Comparison of ENCODE assay signal across 8 cellular contexts in the genomic region with DNA sequence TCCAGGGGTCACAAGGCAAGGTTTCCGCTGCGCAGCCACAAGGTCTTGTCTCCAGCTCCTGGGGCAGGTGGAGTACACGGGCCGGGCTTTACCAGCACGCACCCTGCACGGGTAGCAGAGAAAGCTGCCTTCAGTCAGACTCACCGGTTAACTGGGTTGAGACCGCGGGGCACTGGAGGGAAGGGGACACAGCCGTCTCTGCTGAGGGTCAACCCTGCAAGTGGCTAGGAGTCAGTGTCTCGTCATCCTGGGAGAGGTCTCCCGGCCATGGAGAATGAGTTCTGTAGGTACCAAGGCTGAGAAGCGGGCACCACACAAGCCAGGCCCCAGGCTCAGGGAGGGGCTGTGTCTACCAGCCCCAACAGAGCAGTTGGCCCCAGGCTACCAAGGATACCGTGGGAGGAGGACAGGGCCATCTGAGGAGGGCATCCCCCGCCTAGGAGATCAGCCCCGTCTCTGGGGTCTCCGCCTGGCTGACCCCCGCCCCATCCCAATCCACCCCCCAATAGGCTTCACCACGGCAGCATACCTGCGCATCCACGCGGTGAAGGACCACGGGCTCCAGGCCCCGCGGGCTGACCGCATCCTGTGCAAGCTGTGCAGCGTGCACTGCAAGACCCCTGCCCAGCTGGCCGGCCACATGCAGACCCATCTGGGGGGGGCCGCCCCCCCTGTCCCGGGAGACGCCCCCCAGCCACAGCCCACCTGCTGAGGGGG.
DNase-seq lines count a peak whose midpoint lies in the region; ATAC-seq and TF ChIP-seq lines count a peak whose summit lies in the region.

No MANE protein-coding gene starts in this region.

- H3K36me3 ChIP-seq in DND-41 (ENCODE audit: insufficient read depth, low read length) (peaks cover 49% of the 10 kb centered on the region), OCI-LY3 (replicated peaks; ENCODE audit: low read depth, low read length) (peaks cover 39% of the 10 kb centered on the region), parathyroid adenoma (ENCODE audit: control insufficient read depth, insufficient read depth, low read length) (no peaks in the 10 kb centered on the region)

- peak overlapping the region; percentile 94 to 96 for H3K27ac Mint-ChIP-seq in effector memory CD8-positive, alpha-beta T cell

- peaks cover 43 to 52% of the 10 kb centered on the region in 2 donors for H3K4me1 Mint-ChIP-seq in effector memory CD8-positive, alpha-beta T cell (ENCODE audit: low read depth in 2 of 2)

- ATAC-seq in DND-41 (ENCODE audit: insufficient read depth, low read depth) (no peak), GM21528 (IDR thresholded peaks at IDR 0.05; ENCODE audit: low FRiP score, unreplicated experiment) (no peak), GM18907 (IDR thresholded peaks at IDR 0.05; ENCODE audit: unreplicated experiment) (no peak)
- ATAC-seq in effector memory CD8-positive, alpha-beta T cell (replicated peaks) = no peak

- H3K4me3 Mint-ChIP-seq in effector memory CD8-positive, alpha-beta T cell = peak overlapping the region; percentile 83 to 95

- no peak overlapping the region for H2AFZ ChIP-seq in DND-41 (ENCODE audit: low read depth, low read length)
- no peak overlapping the region for H2AFZ ChIP-seq in OCI-LY3 (ENCODE audit: low read depth, low read length)
- H2AFZ ChIP-seq in parathyroid adenoma = no peak overlapping the region

- H3K27ac ChIP-seq in DND-41 (ENCODE audit: low read length) (peak overlapping the region; percentile 99), OCI-LY3 (ENCODE audit: low read length) (no peak overlapping the region), parathyroid adenoma (peak overlapping the region; percentile 82)

- no peaks in the 10 kb centered on the region for H3K9me3 Mint-ChIP-seq in effector memory CD8-positive, alpha-beta T cell

- H3K9ac ChIP-seq in DND-41 (ENCODE audit: low read depth, low read length) = peak overlapping the region; percentile 99
- no peak overlapping the region for H3K9ac ChIP-seq in OCI-LY3 (ENCODE audit: low read length)
- no peak overlapping the region for H3K9ac ChIP-seq in parathyroid adenoma

- no peaks in the 10 kb centered on the region for H3K27me3 Mint-ChIP-seq in effector memory CD8-positive, alpha-beta T cell

- DNase-seq in DND-41 (no peak), HPDE6-E6E7 (ENCODE audit: extremely low spot score) (no peak), SHP77 (lab: John Stamatoyannopoulos, UW) (no peak)
- DNase-seq in effector memory CD8-positive, alpha-beta T cell = no peak

- H3K36me3 Mint-ChIP-seq in effector memory CD8-positive, alpha-beta T cell (ENCODE audit: insufficient read depth) = peaks cover 69% of the 10 kb centered on the region

- no peaks in the 10 kb centered on the region for H3K27me3 ChIP-seq in DND-41 (ENCODE audit: insufficient read depth, low read length, poor library complexity)
- no peaks in the 10 kb centered on the region for H3K27me3 ChIP-seq in OCI-LY3 (ENCODE audit: low read depth, low read length)
- H3K27me3 ChIP-seq in parathyroid adenoma (ENCODE audit: control insufficient read depth, insufficient read depth, low read length) = no peaks in the 10 kb centered on the region

- H3K9me3 ChIP-seq in DND-41 (ENCODE audit: insufficient read depth, low read length, severe bottlenecking) (no peaks in the 10 kb centered on the region), OCI-LY3 (ENCODE audit: insufficient read depth, low read length) (no peaks in the 10 kb centered on the region), parathyroid adenoma (ENCODE audit: control insufficient read depth, low read length) (no peaks in the 10 kb centered on the region)

- no peak for TF ChIP-seq CTCF in DND-41 (IDR thresholded peaks at IDR 0.05; ENCODE audit: borderline replicate concordance, extremely low read depth, low read length, poor library complexity, severe bottlenecking)
- TF ChIP-seq CTCF in OCI-LY3 (IDR thresholded peaks at IDR 0.05; ENCODE audit: low read depth, low read length) = no peak
- no peak for TF ChIP-seq CTCF in parathyroid adenoma (IDR thresholded peaks at IDR 0.05)

- H3K4me1 ChIP-seq in DND-41 (ENCODE audit: insufficient read depth, low read length) = peaks cover 67% of the 10 kb centered on the region
- H3K4me1 ChIP-seq in OCI-LY3 (ENCODE audit: low read length) = peaks cover 55% of the 10 kb centered on the region
- peaks cover 28% of the 10 kb centered on the region for H3K4me1 ChIP-seq in parathyroid adenoma

- H3K4me3 ChIP-seq in DND-41 (ENCODE audit: low read depth in 1 of 2, low read length in 2 of 2) (peak overlapping the region in 1 of 2 experiments; percentile 96; a peak in 2 of 4 replicates), OCI-LY3 (ENCODE audit: low read length) (peak overlapping the region; percentile 84; the same call in 1 of the 2 replicates), parathyroid adenoma (ENCODE audit: low read depth, low read length) (no peak overlapping the region)

- H3K4me2 ChIP-seq in DND-41 (ENCODE audit: insufficient read depth, low read length) (peak overlapping the region; percentile 96), OCI-LY3 (ENCODE audit: low read length) (peak overlapping the region; percentile 97), parathyroid adenoma (ENCODE audit: low read length) (no peak overlapping the region)

- peaks cover 36% of the 10 kb centered on the region for H4K20me1 ChIP-seq in DND-41 (ENCODE audit: insufficient read depth, low read length)
- peaks cover 25% of the 10 kb centered on the region for H4K20me1 ChIP-seq in OCI-LY3 (ENCODE audit: insufficient read depth, low read length)

- H3K79me2 ChIP-seq in DND-41 (ENCODE audit: insufficient read depth, low read length) (peaks cover 48% of the 10 kb centered on the region), OCI-LY3 (ENCODE audit: low read length) (peaks cover 28% of the 10 kb centered on the region), parathyroid adenoma (peaks cover 3% of the 10 kb centered on the region)
